Comparison of ENCODE assay signal across 11 cellular contexts in genomic region chr1:183630748-183631147, GRCh38. TPM values are rescaled to one million over a fixed set of nuclear protein-coding genes. Genes with fewer than 3 reads are reported as not detected.
DNase-seq lines count a peak whose midpoint lies in the region; ATAC-seq, FAIRE-seq and TF ChIP-seq lines count a peak whose summit lies in the region.
"Had no signal": no experiment of that assay in that cellular context is flagged by ENCODE, and none has a peak within 500 bp of the region (broad histone marks: within the 10 kb centered on the region; RNA-seq: fewer than 3 reads in every experiment).

No MANE protein-coding gene starts in this region.

- no peak overlapping the region for H3K9ac ChIP-seq in keratinocyte (ENCODE audit: control insufficient read depth, extremely low read depth, insufficient read depth, low read length)
- H3K9ac ChIP-seq: BLaER1 had no signal

- H3K4me1 ChIP-seq in keratinocyte (ENCODE audit: control insufficient read depth, extremely low read depth, insufficient read depth, low read length), result peaks cover 27% of the 10 kb centered on the region
- peaks cover 0 to 67% (median 43%) of the 10 kb centered on the region in 4 donors for H3K4me1 ChIP-seq in tibial artery
- H3K4me1 ChIP-seq in SJCRH30, result peaks cover 5% of the 10 kb centered on the region; the same call in 1 of the 2 replicates

- no peak overlapping the region for H2AFZ ChIP-seq in keratinocyte (ENCODE audit: control insufficient read depth, low read length)
- H2AFZ ChIP-seq: hepatocyte had no signal

- H3K36me3 ChIP-seq in keratinocyte (ENCODE audit: control insufficient read depth in 2 of 2, extremely low read depth in 1 of 2, insufficient read depth in 2 of 2, low read length in 2 of 2) (peaks cover 12 to 17% of the 10 kb centered on the region in 2 experiments), tibial artery (peaks cover 29 to 39% (median 33%) of the 10 kb centered on the region in 3 donors), SJCRH30 (peaks cover 21% of the 10 kb centered on the region)

- intact Hi-C loops in activated T-helper 2 cell treated with anti-CD3 and anti-CD28 coated beads, Interferon-gamma antibody, Interleukin-2, Interleukin-4, amounts not matched to agents 10 μg/mL and 5 μg/mL and 100 μg/mL, durations not matched to agents 14 hours and 24 hours and 36 hours (cut with micrococcal nuclease), result loop anchor here (10.0 kb wide), 4 partner anchors 404 to 1124 kb away; partner anchors contain the start of genes COLGALT2 and EDEM3
- intact Hi-C loops in tibial artery (cut with DNase I; ENCODE audit: low total_unique reads), result loop anchor here (10.0 kb wide), 1 partner anchor 1016 kb away; no protein-coding TSS in a partner anchor

- H3K9me3 ChIP-seq in keratinocyte (ENCODE audit: control insufficient read depth, low read depth, low read length), result no peaks in the 10 kb centered on the region
- no peaks in the 10 kb centered on the region for H3K9me3 ChIP-seq in tibial artery
- no peaks in the 10 kb centered on the region for H3K9me3 ChIP-seq in SJCRH30 (replicated peaks)
- H3K9me3 ChIP-seq: BLaER1 had no signal

- H3K27me3 ChIP-seq in keratinocyte (ENCODE audit: control insufficient read depth, extremely low read depth, insufficient read depth, low read length), result no peaks in the 10 kb centered on the region
- no peaks in the 10 kb centered on the region for H3K27me3 ChIP-seq in tibial artery
- no peaks in the 10 kb centered on the region for H3K27me3 ChIP-seq in SJCRH30
- H3K27me3 ChIP-seq: BLaER1, hepatocyte had no signal

- no peak for FAIRE-seq in keratinocyte (lab: Jason Lieb, UNC)

- peaks cover 86% of the 10 kb centered on the region for H3K36me3 Mint-ChIP-seq in activated T-cell treated with anti-CD3 and anti-CD28 coated beads, Interleukin-2, amount 50 U/mL, for 24 hours (ENCODE audit: low read depth)
- peaks cover 59% of the 10 kb centered on the region for H3K36me3 Mint-ChIP-seq in activated T-helper 2 cell treated with anti-CD3 and anti-CD28 coated beads, Interferon-gamma antibody, Interleukin-2, Interleukin-4, amounts not matched to agents 10 μg/mL and 5 μg/mL and 100 μg/mL, durations not matched to agents 14 hours and 24 hours and 36 hours (ENCODE audit: low read depth)

- no peaks in the 10 kb centered on the region for H4K20me1 ChIP-seq in keratinocyte (ENCODE audit: control insufficient read depth, extremely low read depth, insufficient read depth, low read length)

- no peak for TF ChIP-seq CTCF in keratinocyte (optimal IDR thresholded peaks at IDR 0.05 in 1 of 3, IDR thresholded peaks at IDR 0.05 in 1 of 3, conservative IDR thresholded peaks at IDR 0.05 in 1 of 3; ENCODE audit: extremely low read depth in 1 of 3, insufficient read depth in 2 of 3, low read length in 3 of 3)
- no peak for TF ChIP-seq CTCF in tibial artery (IDR thresholded peaks at IDR 0.05)

- peaks cover 44% of the 10 kb centered on the region for H3K79me2 ChIP-seq in keratinocyte (ENCODE audit: control insufficient read depth, insufficient read depth, low read length)

- no peaks in the 10 kb centered on the region for H3K9me1 ChIP-seq in keratinocyte (ENCODE audit: control insufficient read depth, extremely low read depth, insufficient read depth, low read length)

- ATAC-seq in HG02763 (IDR thresholded peaks at IDR 0.05; ENCODE audit: unreplicated experiment), result no peak

- peaks cover 52% of the 10 kb centered on the region for H3K4me1 Mint-ChIP-seq in activated T-cell treated with anti-CD3 and anti-CD28 coated beads, Interleukin-2, amount 50 U/mL, for 24 hours (ENCODE audit: low read depth)
- H3K4me1 Mint-ChIP-seq in activated T-helper 2 cell treated with anti-CD3 and anti-CD28 coated beads, Interferon-gamma antibody, Interleukin-2, Interleukin-4, amounts not matched to agents 10 μg/mL and 5 μg/mL and 100 μg/mL, durations not matched to agents 14 hours and 24 hours and 36 hours (ENCODE audit: low read depth), result peaks cover 39% of the 10 kb centered on the region

- dilution Hi-C loops in keratinocyte (cut with MboI; ENCODE audit: extremely low pct_ligation_motif_present, low sequenced_read_pairs), result no loop called here

- H3K27ac Mint-ChIP-seq in activated T-cell treated with anti-CD3 and anti-CD28 coated beads, Interleukin-2, amount 50 U/mL, for 24 hours, result peak overlapping the region; percentile 81
- H3K27ac Mint-ChIP-seq in activated T-helper 2 cell treated with anti-CD3 and anti-CD28 coated beads, Interferon-gamma antibody, Interleukin-2, Interleukin-4, amounts not matched to agents 10 μg/mL and 5 μg/mL and 100 μg/mL, durations not matched to agents 14 hours and 24 hours and 36 hours, result peak overlapping the region; percentile 38

- H3K27me3 Mint-ChIP-seq in activated T-cell treated with anti-CD3 and anti-CD28 coated beads, Interleukin-2, amount 50 U/mL, for 24 hours, result no peaks in the 10 kb centered on the region
- no peaks in the 10 kb centered on the region for H3K27me3 Mint-ChIP-seq in activated T-helper 2 cell treated with anti-CD3 and anti-CD28 coated beads, Interferon-gamma antibody, Interleukin-2, Interleukin-4, amounts not matched to agents 10 μg/mL and 5 μg/mL and 100 μg/mL, durations not matched to agents 14 hours and 24 hours and 36 hours (ENCODE audit: low read depth)

- H3K4me2 ChIP-seq in keratinocyte (ENCODE audit: control insufficient read depth, extremely low read depth, insufficient read depth, low read depth, low read length), result peak overlapping the region; percentile 4
- H3K4me2 ChIP-seq: BLaER1, hepatocyte had no signal

- peak overlapping the region; percentile 31 for H3K4me3 Mint-ChIP-seq in activated T-cell treated with anti-CD3 and anti-CD28 coated beads, Interleukin-2, amount 50 U/mL, for 24 hours
- peak overlapping the region; percentile 68 for H3K4me3 Mint-ChIP-seq in activated T-helper 2 cell treated with anti-CD3 and anti-CD28 coated beads, Interferon-gamma antibody, Interleukin-2, Interleukin-4, amounts not matched to agents 10 μg/mL and 5 μg/mL and 100 μg/mL, durations not matched to agents 14 hours and 24 hours and 36 hours (ENCODE audit: low read depth)

- no peak for DNase-seq in activated T-cell treated with anti-CD3 and anti-CD28 coated beads, Interleukin-2, amount 50 U/mL, for 24 hours
- DNase-seq in activated T-cell treated with anti-CD3 and anti-CD28 coated beads for 4 hours, result no peak
- DNase-seq in activated T-helper 2 cell treated with anti-CD3 and anti-CD28 coated beads, Interferon-gamma antibody, Interleukin-2, Interleukin-4, amounts not matched to agents 10 μg/mL and 5 μg/mL and 100 μg/mL, durations not matched to agents 14 hours and 24 hours and 36 hours (ENCODE audit: low spot score), result no peak
- no peak for DNase-seq in keratinocyte (ENCODE audit: low read depth, low spot score)
- DNase-seq in tibial artery, result no peak
- DNase-seq in SJCRH30, result no peak
- DNase-seq in NCI-H2196 treated with DMSO at 0.1 percent for 48 hours (lab: John Stamatoyannopoulos, UW; ENCODE audit: unreplicated experiment), result no peak
- DNase-seq: MV-4-11 had no signal

- H3K27ac ChIP-seq in keratinocyte (ENCODE audit: control insufficient read depth, insufficient read depth, low read length) (peak overlapping the region; percentile 27), tibial artery (peak overlapping the region; percentile 51 to 99), SJCRH30 (no peak overlapping the region)
- H3K27ac ChIP-seq: BLaER1, hepatocyte had no signal

- no peak overlapping the region for H3K4me3 ChIP-seq in keratinocyte (ENCODE audit: control insufficient read depth in 2 of 3, extremely low read depth in 1 of 3, insufficient read depth in 2 of 3, low read depth in 1 of 3, low read length in 3 of 3)
- peak overlapping the region; percentile 83 to 98 for H3K4me3 ChIP-seq in tibial artery
- H3K4me3 ChIP-seq in SJCRH30, result no peak overlapping the region
- H3K4me3 ChIP-seq: BLaER1, hepatocyte had no signal

- H3K9me3 Mint-ChIP-seq in activated T-cell treated with anti-CD3 and anti-CD28 coated beads, Interleukin-2, amount 50 U/mL, for 24 hours, result no peaks in the 10 kb centered on the region
- no peaks in the 10 kb centered on the region for H3K9me3 Mint-ChIP-seq in activated T-helper 2 cell treated with anti-CD3 and anti-CD28 coated beads, Interferon-gamma antibody, Interleukin-2, Interleukin-4, amounts not matched to agents 10 μg/mL and 5 μg/mL and 100 μg/mL, durations not matched to agents 14 hours and 24 hours and 36 hours

RNA-seq across cellular contexts. Expression of gene ARPC5, which starts 4.8 kb away (rescaled TPM):
- total RNA-seq in activated T-helper 2 cell treated with anti-CD3 and anti-CD28 coated beads, Interferon-gamma antibody, Interleukin-2, Interleukin-4, amounts not matched to agents 10 μg/mL and 5 μg/mL and 100 μg/mL, durations not matched to agents 14 hours and 24 hours and 36 hours, result 160 and 169 TPM in 2 replicates
- polyA plus RNA-seq in keratinocyte, result 146 to 255 TPM (median 184 TPM) in 3 replicates
- 353 TPM for polyA plus RNA-seq in keratinocyte (2011; ENCODE audit: low read depth)
- polyA plus RNA-seq in keratinocyte (2011; cell fraction: cytosol; rRNA removed), result 117 and 198 TPM in 2 replicates
- 67.3 and 79.7 TPM in 2 replicates for polyA plus RNA-seq in keratinocyte (2011; cell fraction: nucleus; rRNA removed)
- 164 and 231 TPM in 2 replicates for polyA plus RNA-seq in keratinocyte (2012; ENCODE audit: low replicate concordance)
- 45.8 to 71.8 TPM (median 53.7 TPM) in 3 replicates for polyA minus RNA-seq in keratinocyte
- 207 TPM for polyA minus RNA-seq in keratinocyte (2011; cell fraction: cytosol; rRNA and poly(A)+ RNA removed)
- 39.7 and 64.8 TPM in 2 replicates for polyA minus RNA-seq in keratinocyte (2011; cell fraction: nucleus; rRNA and poly(A)+ RNA removed)
- total RNA-seq in SJCRH30 (2014; rRNA removed; shearing (Covaris generic)), result 67.7 and 68.8 TPM in 2 replicates

RNA-seq across cellular contexts. Expression of gene APOBEC4, which starts 22.4 kb away (rescaled TPM):
- not detected in 2 replicates for total RNA-seq in activated T-helper 2 cell treated with anti-CD3 and anti-CD28 coated beads, Interferon-gamma antibody, Interleukin-2, Interleukin-4, amounts not matched to agents 10 μg/mL and 5 μg/mL and 100 μg/mL, durations not matched to agents 14 hours and 24 hours and 36 hours
- polyA plus RNA-seq in keratinocyte, result not detected in 3 replicates
- polyA plus RNA-seq in keratinocyte (2011; ENCODE audit: low read depth), result not detected
- polyA plus RNA-seq in keratinocyte (2011; cell fraction: cytosol; rRNA removed), result not detected in 2 replicates
- polyA plus RNA-seq in keratinocyte (2011; cell fraction: nucleus; rRNA removed), result not detected in 2 replicates
- not detected in 2 replicates for polyA plus RNA-seq in keratinocyte (2012; ENCODE audit: low replicate concordance)
- not detected in 3 replicates for polyA minus RNA-seq in keratinocyte
- not detected for polyA minus RNA-seq in keratinocyte (2011; cell fraction: cytosol; rRNA and poly(A)+ RNA removed)
- not detected in 2 replicates for polyA minus RNA-seq in keratinocyte (2011; cell fraction: nucleus; rRNA and poly(A)+ RNA removed)
- total RNA-seq in SJCRH30 (2014; rRNA removed; shearing (Covaris generic)), result not detected in 2 replicates
- polyA plus RNA-seq: hepatocyte had no signal

RNA-seq across cellular contexts. Expression of gene NCF2, which starts 40.5 kb away (rescaled TPM):
- 2.2 and 2.6 TPM in 2 replicates for total RNA-seq in activated T-helper 2 cell treated with anti-CD3 and anti-CD28 coated beads, Interferon-gamma antibody, Interleukin-2, Interleukin-4, amounts not matched to agents 10 μg/mL and 5 μg/mL and 100 μg/mL, durations not matched to agents 14 hours and 24 hours and 36 hours
- polyA plus RNA-seq in keratinocyte, result 8.3 to 12.6 TPM (median 9.2 TPM) in 3 replicates
- polyA plus RNA-seq in keratinocyte (2011; ENCODE audit: low read depth), result 63.3 TPM
- polyA plus RNA-seq in keratinocyte (2011; cell fraction: cytosol; rRNA removed), result 10.0 and 12.3 TPM in 2 replicates
- polyA plus RNA-seq in keratinocyte (2011; cell fraction: nucleus; rRNA removed), result 13.1 and 17.8 TPM in 2 replicates
- polyA plus RNA-seq in keratinocyte (2012; ENCODE audit: low replicate concordance), result 7.0 and 67.9 TPM in 2 replicates
- 5.3 to 21.6 TPM (median 7.5 TPM) in 3 replicates for polyA minus RNA-seq in keratinocyte
- polyA minus RNA-seq in keratinocyte (2011; cell fraction: cytosol; rRNA and poly(A)+ RNA removed), result 8.4 TPM
- polyA minus RNA-seq in keratinocyte (2011; cell fraction: nucleus; rRNA and poly(A)+ RNA removed), result 6.8 and 9.6 TPM in 2 replicates
- 0.25 and 0.55 TPM in 2 replicates for total RNA-seq in SJCRH30 (2014; rRNA removed; shearing (Covaris generic))

Comparison
In these comparisons a context has a peak if more than half of its experiments do, and no peak if none do; other contexts are left out.
1. H3K4me3 ChIP-seq: peak in tibial artery (2 of 2); none in keratinocyte (0 of 3) and SJCRH30 (single experiment).